In genomic region chr1:115251856-115252255, GRCh38 we compare ENCODE assay signal across 10 cellular contexts.
A peak's percentile ranks its signal among the peaks of the same experiment; 100 is the strongest.
DNase-seq lines count a peak whose midpoint lies in the region; TF ChIP-seq lines count a peak whose summit lies in the region.
"Had no signal": no experiment of that assay in that cellular context is flagged by ENCODE, and none has a peak within 500 bp of the region (broad histone marks: within the 10 kb centered on the region; RNA-seq: fewer than 3 reads in every experiment).

No MANE protein-coding gene starts in this region.

- H3K4me3 ChIP-seq in astrocyte of the cerebellum (ENCODE audit: low read depth, low read length) (no peak overlapping the region), left ventricle myocardium inferior (no peak overlapping the region), uterus (no peak overlapping the region)
- H3K4me3 ChIP-seq: gastrocnemius medialis had no signal

- DNase-seq in HPDE6-E6E7 (ENCODE audit: extremely low spot score) (peak; percentile 21), astrocyte of the cerebellum (ENCODE audit: low read depth) (peak; percentile 86), left ventricle myocardium inferior (no peak), uterus (peak; percentile 34 to 49), activated gamma-delta T cell (lab: John Stamatoyannopoulos, UW) (no peak), NCI-H2029 (lab: John Stamatoyannopoulos, UW) (no peak)
- no peak for DNase-seq in stimulated activated naive CD4-positive, alpha-beta T cell (lab: John Stamatoyannopoulos, UW)
- DNase-seq: activated CD4-positive, alpha-beta T cell treated with anti-CD3 and anti-CD28 coated beads for 1 hour; gastrocnemius medialis had no signal

- intact Hi-C loops in left ventricle myocardium inferior (cut with micrococcal nuclease) (no loop called here), uterus (cut with DNase I; ENCODE audit: low total_unique reads) (no loop called here)

- H3K4me1 ChIP-seq in left ventricle myocardium inferior (peaks cover 26% of the 10 kb centered on the region), uterus (no peaks in the 10 kb centered on the region)
- H3K4me1 ChIP-seq: gastrocnemius medialis had no signal

- peak overlapping the region; percentile 81 for H3K27ac ChIP-seq in left ventricle myocardium inferior (replicated peaks)
- peak overlapping the region; percentile 65 to 79 for H3K27ac ChIP-seq in uterus
- H3K27ac ChIP-seq: gastrocnemius medialis, neutrophil had no signal

- TF ChIP-seq POLR2A in uterus (IDR thresholded peaks at IDR 0.05): no peak

- H3K9me3 ChIP-seq in left ventricle myocardium inferior (replicated peaks): peaks cover 18% of the 10 kb centered on the region
- H3K9me3 ChIP-seq in uterus: peaks cover 0 to 5% of the 10 kb centered on the region in 2 donors
- H3K9me3 ChIP-seq: gastrocnemius medialis, neutrophil had no signal

- no peaks in the 10 kb centered on the region for H3K27me3 ChIP-seq in left ventricle myocardium inferior (ENCODE audit: low read depth)
- H3K27me3 ChIP-seq in uterus: no peaks in the 10 kb centered on the region
- H3K27me3 ChIP-seq: gastrocnemius medialis, neutrophil had no signal

- H3K36me3 ChIP-seq in left ventricle myocardium inferior: no peaks in the 10 kb centered on the region
- H3K36me3 ChIP-seq in uterus: no peaks in the 10 kb centered on the region
- H3K36me3 ChIP-seq: gastrocnemius medialis, neutrophil had no signal

- TF ChIP-seq CTCF in astrocyte of the cerebellum (IDR thresholded peaks at IDR 0.05; ENCODE audit: low read depth, low read length, missing control alignments): no peak
- TF ChIP-seq CTCF in left ventricle myocardium inferior (IDR thresholded peaks at IDR 0.05; ENCODE audit: borderline replicate concordance): no peak
- TF ChIP-seq CTCF in uterus (IDR thresholded peaks at IDR 0.05): no peak

- in situ Hi-C loops in astrocyte of the cerebellum (cut with HindIII; ENCODE audit: low sequenced_read_pairs): no loop called here

Comparison
In these comparisons a context has a peak if more than half of its experiments do, and no peak if none do; other contexts are left out.
1. DNase-seq: peak in HPDE6-E6E7 (single experiment), astrocyte of the cerebellum (single experiment) and uterus (2 of 2); none in left ventricle myocardium inferior (single experiment), stimulated activated naive CD4-positive, alpha-beta T cell (0 of 6), activated gamma-delta T cell (single experiment) and NCI-H2029 (single experiment).